ENCODE assay signal across 17 cellular contexts in the genomic region with DNA sequence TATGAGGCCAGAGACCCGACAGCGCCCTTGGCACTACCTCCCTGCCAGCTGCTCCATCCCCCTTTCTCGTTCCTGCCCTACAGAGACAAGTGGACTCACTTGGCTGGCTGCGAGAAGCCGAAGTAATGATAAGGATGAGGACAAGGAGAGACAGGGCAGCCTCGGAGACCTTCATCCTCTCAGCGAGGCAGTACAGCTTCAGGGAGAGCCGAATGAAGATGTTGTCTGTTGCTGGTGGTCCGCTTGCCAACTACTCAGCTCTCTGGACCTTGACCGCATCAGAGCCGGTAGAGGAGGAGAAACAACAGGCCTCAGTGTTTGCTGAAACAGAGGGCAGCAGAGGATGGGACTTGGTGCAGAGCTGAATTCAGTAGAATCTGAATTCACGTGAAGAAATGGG. TPM values are rescaled to one million over a fixed set of nuclear protein-coding genes. Genes with fewer than 3 reads are reported as not detected.
A peak's percentile ranks its signal among the peaks of the same experiment; 100 is the strongest.
DNase-seq lines count a peak whose midpoint lies in the region; ATAC-seq, FAIRE-seq and TF ChIP-seq lines count a peak whose summit lies in the region.
"Had no signal": no experiment of that assay in that cellular context is flagged by ENCODE, and none has a peak within 500 bp of the region (broad histone marks: within the 10 kb centered on the region; RNA-seq: fewer than 3 reads in every experiment).

A gene with protein sequence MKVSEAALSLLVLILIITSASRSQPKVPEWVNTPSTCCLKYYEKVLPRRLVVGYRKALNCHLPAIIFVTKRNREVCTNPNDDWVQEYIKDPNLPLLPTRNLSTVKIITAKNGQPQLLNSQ (minus strand): TSS at position 252 of the 400 bp plus-strand sequence. CDS start 77 bp downstream, at position 175.

- FAIRE-seq in D721Med (lab: Jason Lieb, UNC): no peak
- FAIRE-seq: A549 had no signal

- no peak for DNase-seq in progenitor cell of endocrine pancreas (ENCODE audit: low spot score, unreplicated experiment)
- no peak for DNase-seq in osteocyte (ENCODE audit: extremely low spot score, unreplicated experiment)
- DNase-seq in DMS 273 treated with DMSO at 0.1 percent for 48 hours (lab: John Stamatoyannopoulos, UW): no peak
- no peak for DNase-seq in D721Med (ENCODE audit: insufficient read length, low spot score)
- DNase-seq: BE2C; CD4-positive, alpha-beta memory T cell; COR-L47; GM23248 had no signal

- H3K4me1 Mint-ChIP-seq in dendritic cell treated with granulocyte-macrophage colony-stimulating factor and Interleukin-4, amounts not matched to agents 40 ng/mL and 50 ng/mL, for 4 days (ENCODE audit: low read depth): peaks cover 68% of the 10 kb centered on the region
- peaks cover 17% of the 10 kb centered on the region for H3K4me1 Mint-ChIP-seq in progenitor cell of endocrine pancreas (ENCODE audit: low read depth)
- no peaks in the 10 kb centered on the region for H3K4me1 Mint-ChIP-seq in osteocyte (ENCODE audit: unreplicated experiment)
- H3K4me1 Mint-ChIP-seq: CD4-positive, alpha-beta memory T cell had no signal

- H3K9ac ChIP-seq in liver (ENCODE audit: low read depth in 1 of 2, low read length in 2 of 2): peak within 1 kb of the TSS; percentile 74 to 77
- H3K9ac ChIP-seq: GM23248 had no signal

- H3K4me3 ChIP-seq in liver (ENCODE audit: low read depth in 1 of 3, low read length in 3 of 3): peak within 1 kb of the TSS; percentile 51 to 81 (median 61)
- H3K4me3 ChIP-seq: A549, GM23248, HAP-1 had no signal

- no peak for TF ChIP-seq CTCF in liver (IDR thresholded peaks at IDR 0.05; ENCODE audit: low read depth, low read length, missing input control)
- no peak for TF ChIP-seq CTCF in progenitor cell of endocrine pancreas (IDR thresholded peaks at IDR 0.05; ENCODE audit: unreplicated experiment)
- no peak for TF ChIP-seq CTCF in osteocyte (IDR thresholded peaks at IDR 0.05)
- TF ChIP-seq CTCF in D721Med (IDR thresholded peaks at IDR 0.05; ENCODE audit: insufficient read depth, missing control alignments): no peak

- H3K9me3 ChIP-seq in liver (ENCODE audit: control insufficient read depth in 4 of 4, low read length in 3 of 4): no peaks in the 10 kb centered on the region
- H3K9me3 ChIP-seq: A549, BE2C, HAP-1 had no signal

- peaks cover 16 to 51% (median 38%) of the 10 kb centered on the region in 4 donors for H3K4me1 ChIP-seq in liver (ENCODE audit: control insufficient read depth in 4 of 4, insufficient read depth in 4 of 4, low read length in 3 of 4)
- H3K4me1 ChIP-seq: A549, BE2C, HAP-1 had no signal

- H3K27me3 Mint-ChIP-seq in dendritic cell treated with granulocyte-macrophage colony-stimulating factor and Interleukin-4, amounts not matched to agents 40 ng/mL and 50 ng/mL, for 4 days: peaks cover 6% of the 10 kb centered on the region
- H3K27me3 Mint-ChIP-seq in progenitor cell of endocrine pancreas (no peaks in the 10 kb centered on the region), osteocyte (ENCODE audit: unreplicated experiment) (peaks cover 3% of the 10 kb centered on the region)

- peak within 1 kb of the TSS; percentile 72 to 90 for H3K27ac ChIP-seq in liver (ENCODE audit: low read depth in 1 of 2, low read length in 2 of 2)
- H3K27ac ChIP-seq: A549, C4-2B, GM23248 had no signal

- peak within 1 kb of the TSS; percentile 54 for H3K27ac Mint-ChIP-seq in dendritic cell treated with granulocyte-macrophage colony-stimulating factor and Interleukin-4, amounts not matched to agents 40 ng/mL and 50 ng/mL, for 4 days
- H3K27ac Mint-ChIP-seq in progenitor cell of endocrine pancreas (peak within 1 kb of the TSS; percentile 8), osteocyte (ENCODE audit: unreplicated experiment) (no peak within 1 kb of the TSS)

- no peaks in the 10 kb centered on the region for H3K27me3 ChIP-seq in liver (ENCODE audit: control insufficient read depth in 4 of 4, insufficient read depth in 4 of 4, low read length in 3 of 4)

- WGBS in liver: 35% methylated on average over 12 of the region's 12 CpGs

- intact Hi-C loops in dendritic cell treated with granulocyte-macrophage colony-stimulating factor and Interleukin-4, amounts not matched to agents 40 ng/mL and 50 ng/mL, for 4 days (cut with micrococcal nuclease): no loop called here

- ATAC-seq in GM19397 (IDR thresholded peaks at IDR 0.05; ENCODE audit: unreplicated experiment): no peak

- H3K36me3 Mint-ChIP-seq in dendritic cell treated with granulocyte-macrophage colony-stimulating factor and Interleukin-4, amounts not matched to agents 40 ng/mL and 50 ng/mL, for 4 days (ENCODE audit: low read depth): peaks cover 13% of the 10 kb centered on the region
- H3K36me3 Mint-ChIP-seq in progenitor cell of endocrine pancreas (ENCODE audit: insufficient read depth): peaks cover 3% of the 10 kb centered on the region
- no peaks in the 10 kb centered on the region for H3K36me3 Mint-ChIP-seq in osteocyte (ENCODE audit: unreplicated experiment)
- H3K36me3 Mint-ChIP-seq: CD4-positive, alpha-beta memory T cell had no signal

- H3K9me3 Mint-ChIP-seq in dendritic cell treated with granulocyte-macrophage colony-stimulating factor and Interleukin-4, amounts not matched to agents 40 ng/mL and 50 ng/mL, for 4 days: no peaks in the 10 kb centered on the region
- H3K9me3 Mint-ChIP-seq in progenitor cell of endocrine pancreas (ENCODE audit: low read depth): peaks cover 4% of the 10 kb centered on the region
- no peaks in the 10 kb centered on the region for H3K9me3 Mint-ChIP-seq in osteocyte (ENCODE audit: unreplicated experiment)

- H3K36me3 ChIP-seq in liver (ENCODE audit: control insufficient read depth in 4 of 4, insufficient read depth in 3 of 4, low read depth in 1 of 4, low read length in 3 of 4): peaks cover 0 to 7% (median under 1%) of the 10 kb centered on the region in 4 donors
- H3K36me3 ChIP-seq: BE2C, HAP-1 had no signal

- TF ChIP-seq RAD21 in liver (IDR thresholded peaks at IDR 0.05): peak in 1 of 2 donors; percentile 63

- no peak within 1 kb of the TSS for H3K4me3 Mint-ChIP-seq in dendritic cell treated with granulocyte-macrophage colony-stimulating factor and Interleukin-4, amounts not matched to agents 40 ng/mL and 50 ng/mL, for 4 days
- H3K4me3 Mint-ChIP-seq in progenitor cell of endocrine pancreas (ENCODE audit: low read depth) (no peak within 1 kb of the TSS), osteocyte (ENCODE audit: unreplicated experiment) (no peak within 1 kb of the TSS)
- H3K4me3 Mint-ChIP-seq: CD4-positive, alpha-beta memory T cell had no signal

TF ChIP-seq in liver, 16 proteins besides CTCF, POLR2A, EP300 and RAD21 (continues in another document):
- TF ChIP-seq GABPA (IDR thresholded peaks at IDR 0.05 in 1 of 2, conservative IDR thresholded peaks at IDR 0.05 in 1 of 2): no peak
- TF ChIP-seq RXRA (IDR thresholded peaks at IDR 0.05): no peak
- peak; percentile 80 for TF ChIP-seq HNF4G (IDR thresholded peaks at IDR 0.05)
- TF ChIP-seq SP1 (IDR thresholded peaks at IDR 0.05): no peak
- TF ChIP-seq, protein P1, sequence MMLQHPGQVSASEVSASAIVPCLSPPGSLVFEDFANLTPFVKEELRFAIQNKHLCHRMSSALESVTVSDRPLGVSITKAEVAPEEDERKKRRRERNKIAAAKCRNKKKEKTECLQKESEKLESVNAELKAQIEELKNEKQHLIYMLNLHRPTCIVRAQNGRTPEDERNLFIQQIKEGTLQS (IDR thresholded peaks at IDR 0.05): no peak
- TF ChIP-seq YY1 (IDR thresholded peaks at IDR 0.05): peak; percentile 45
- TF ChIP-seq, protein P2, sequence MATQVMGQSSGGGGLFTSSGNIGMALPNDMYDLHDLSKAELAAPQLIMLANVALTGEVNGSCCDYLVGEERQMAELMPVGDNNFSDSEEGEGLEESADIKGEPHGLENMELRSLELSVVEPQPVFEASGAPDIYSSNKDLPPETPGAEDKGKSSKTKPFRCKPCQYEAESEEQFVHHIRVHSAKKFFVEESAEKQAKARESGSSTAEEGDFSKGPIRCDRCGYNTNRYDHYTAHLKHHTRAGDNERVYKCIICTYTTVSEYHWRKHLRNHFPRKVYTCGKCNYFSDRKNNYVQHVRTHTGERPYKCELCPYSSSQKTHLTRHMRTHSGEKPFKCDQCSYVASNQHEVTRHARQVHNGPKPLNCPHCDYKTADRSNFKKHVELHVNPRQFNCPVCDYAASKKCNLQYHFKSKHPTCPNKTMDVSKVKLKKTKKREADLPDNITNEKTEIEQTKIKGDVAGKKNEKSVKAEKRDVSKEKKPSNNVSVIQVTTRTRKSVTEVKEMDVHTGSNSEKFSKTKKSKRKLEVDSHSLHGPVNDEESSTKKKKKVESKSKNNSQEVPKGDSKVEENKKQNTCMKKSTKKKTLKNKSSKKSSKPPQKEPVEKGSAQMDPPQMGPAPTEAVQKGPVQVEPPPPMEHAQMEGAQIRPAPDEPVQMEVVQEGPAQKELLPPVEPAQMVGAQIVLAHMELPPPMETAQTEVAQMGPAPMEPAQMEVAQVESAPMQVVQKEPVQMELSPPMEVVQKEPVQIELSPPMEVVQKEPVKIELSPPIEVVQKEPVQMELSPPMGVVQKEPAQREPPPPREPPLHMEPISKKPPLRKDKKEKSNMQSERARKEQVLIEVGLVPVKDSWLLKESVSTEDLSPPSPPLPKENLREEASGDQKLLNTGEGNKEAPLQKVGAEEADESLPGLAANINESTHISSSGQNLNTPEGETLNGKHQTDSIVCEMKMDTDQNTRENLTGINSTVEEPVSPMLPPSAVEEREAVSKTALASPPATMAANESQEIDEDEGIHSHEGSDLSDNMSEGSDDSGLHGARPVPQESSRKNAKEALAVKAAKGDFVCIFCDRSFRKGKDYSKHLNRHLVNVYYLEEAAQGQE (IDR thresholded peaks at IDR 0.05): peak; percentile 26
- TF ChIP-seq, protein P3, sequence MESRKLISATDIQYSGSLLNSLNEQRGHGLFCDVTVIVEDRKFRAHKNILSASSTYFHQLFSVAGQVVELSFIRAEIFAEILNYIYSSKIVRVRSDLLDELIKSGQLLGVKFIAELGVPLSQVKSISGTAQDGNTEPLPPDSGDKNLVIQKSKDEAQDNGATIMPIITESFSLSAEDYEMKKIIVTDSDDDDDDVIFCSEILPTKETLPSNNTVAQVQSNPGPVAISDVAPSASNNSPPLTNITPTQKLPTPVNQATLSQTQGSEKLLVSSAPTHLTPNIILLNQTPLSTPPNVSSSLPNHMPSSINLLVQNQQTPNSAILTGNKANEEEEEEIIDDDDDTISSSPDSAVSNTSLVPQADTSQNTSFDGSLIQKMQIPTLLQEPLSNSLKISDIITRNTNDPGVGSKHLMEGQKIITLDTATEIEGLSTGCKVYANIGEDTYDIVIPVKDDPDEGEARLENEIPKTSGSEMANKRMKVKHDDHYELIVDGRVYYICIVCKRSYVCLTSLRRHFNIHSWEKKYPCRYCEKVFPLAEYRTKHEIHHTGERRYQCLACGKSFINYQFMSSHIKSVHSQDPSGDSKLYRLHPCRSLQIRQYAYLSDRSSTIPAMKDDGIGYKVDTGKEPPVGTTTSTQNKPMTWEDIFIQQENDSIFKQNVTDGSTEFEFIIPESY (IDR thresholded peaks at IDR 0.05): no peak
- no peak for TF ChIP-seq NR2F2 (IDR thresholded peaks at IDR 0.05)
- no peak for TF ChIP-seq FOXA2 (IDR thresholded peaks at IDR 0.05)
- TF ChIP-seq FOXA1 (IDR thresholded peaks at IDR 0.05): no peak

RNA-seq across cellular contexts. Expression of the gene that starts here (rescaled TPM):
- total RNA-seq in liver (10 to 100 TPM in 1 of 2 donors, under 1 TPM in 1; 0.65 to 22.3 TPM), progenitor cell of endocrine pancreas (not detected in 2 replicates), osteocyte (not detected in 2 replicates)
- polyA plus RNA-seq in liver: 10 to 100 TPM in 1 of 2 donors, 1 to 10 TPM in 1; 8.1 to 21.7 TPM
- total RNA-seq: CD4-positive, alpha-beta memory T cell; Daoy; GM23248; HT1080 had no signal
- polyA plus RNA-seq: A549; AG04450; CD4-positive, alpha-beta memory T cell; GM23248 had no signal
